In genomic region chr10:21727452-21728168, GRCh38 we compare ENCODE assay signal across 11 cellular contexts.
DNase-seq lines count a peak whose midpoint lies in the region; ATAC-seq lines count a peak whose summit lies in the region.
"Had no signal": no experiment of that assay in that cellular context is flagged by ENCODE, and none has a peak within 500 bp of the region (broad histone marks: within the 10 kb centered on the region; RNA-seq: fewer than 3 reads in every experiment).

No MANE protein-coding gene starts in this region.

- H3K27ac ChIP-seq in HUES64 (ENCODE audit: low read depth, low read length) = peak overlapping the region; percentile 47
- H3K27ac ChIP-seq: SJCRH30 had no signal

- no peaks in the 10 kb centered on the region for H3K27me3 ChIP-seq in HUES64 (ENCODE audit: insufficient read depth, low read length)
- H3K27me3 ChIP-seq in adipocyte (replicated peaks; ENCODE audit: control insufficient read depth, insufficient read depth, low read length) = no peaks in the 10 kb centered on the region
- H3K27me3 ChIP-seq: SJCRH30 had no signal

- H3K4me3 ChIP-seq in HUES64 (ENCODE audit: low read length) (no peak overlapping the region), adipocyte (ENCODE audit: low read length) (no peak overlapping the region)
- H3K4me3 ChIP-seq: SJCRH30 had no signal

- DNase-seq in A172 (ENCODE audit: low spot score) = peak; percentile 42
- DNase-seq in adipocyte (ENCODE audit: low read depth) = peak; percentile 70
- peak; percentile 47 for DNase-seq in iris pigment epithelial cell (ENCODE audit: low read depth)
- DNase-seq in NCI-H2107 treated with DMSO at 0.1 percent for 48 hours (lab: John Stamatoyannopoulos, UW; ENCODE audit: unreplicated experiment) = no peak
- DNase-seq in DMS53 treated with DMSO at 0.1 percent for 48 hours (lab: John Stamatoyannopoulos, UW; ENCODE audit: unreplicated experiment) = no peak
- no peak for DNase-seq in AG20443 (ENCODE audit: low spot score)
- DNase-seq: activated CD4-positive, alpha-beta T cell treated with anti-CD3 and anti-CD28 coated beads, Interleukin-2, amount 50 U/mL, for 48 hours; activated naive CD8-positive, alpha-beta T cell treated with anti-CD3 and anti-CD28 coated beads for 36 hours had no signal

- peaks cover 57% of the 10 kb centered on the region for H3K36me3 ChIP-seq in HUES64 (ENCODE audit: insufficient read depth, low read length)
- peaks cover 36% of the 10 kb centered on the region for H3K36me3 ChIP-seq in adipocyte (ENCODE audit: control insufficient read depth, insufficient read depth, low read length, severe bottlenecking)

- 0 out of 2 replicates have a peak overlapping the region, but pooled peaks have one; percentile 34 for H3K9ac ChIP-seq in HUES64 (ENCODE audit: low read depth, low read length)
- no peak overlapping the region for H3K9ac ChIP-seq in adipocyte (ENCODE audit: low read length)

- peaks cover 52% of the 10 kb centered on the region for H3K4me1 ChIP-seq in HUES64 (ENCODE audit: insufficient read depth, low read length)
- peaks cover 33% of the 10 kb centered on the region for H3K4me1 ChIP-seq in adipocyte (ENCODE audit: control insufficient read depth, insufficient read depth, low read length)

- H3K9me3 ChIP-seq in HUES64 (ENCODE audit: insufficient read depth, low read depth, low read length) (no peaks in the 10 kb centered on the region), adipocyte (ENCODE audit: control insufficient read depth, low read length) (no peaks in the 10 kb centered on the region)
- H3K9me3 ChIP-seq: SJCRH30 had no signal

- ATAC-seq in GM19324 (IDR thresholded peaks at IDR 0.05; ENCODE audit: low FRiP score, unreplicated experiment) = no peak

- 79% methylated on average over 11 of the region's 13 CpGs for WGBS in HUES64

Comparison
In these comparisons a context has a peak if more than half of its experiments do, and no peak if none do; other contexts are left out.
1. DNase-seq: peak in A172 (single experiment), adipocyte (single experiment) and iris pigment epithelial cell (single experiment); none in NCI-H2107 treated with DMSO at 0.1 percent for 48 hours (single experiment), DMS53 treated with DMSO at 0.1 percent for 48 hours (single experiment) and AG20443 (single experiment).